Comparison of ENCODE assay signal across 15 cellular contexts in genomic region chr4:3868146-3868840, GRCh38.
A peak's percentile ranks its signal among the peaks of the same experiment; 100 is the strongest.
DNase-seq lines count a peak whose midpoint lies in the region; ATAC-seq, FAIRE-seq and TF ChIP-seq lines count a peak whose summit lies in the region.
"Had no signal": no experiment of that assay in that cellular context is flagged by ENCODE, and none has a peak within 500 bp of the region (broad histone marks: within the 10 kb centered on the region; RNA-seq: fewer than 3 reads in every experiment).

No MANE protein-coding gene starts in this region.

- POLR2A ChIA-PET in HepG2 (lab: Yijun Ruan, JAX), result interaction anchor here (1.5 kb wide), 1 partner anchor 86 kb away, joined by 3 read pairs; no protein-coding TSS in a partner anchor

- H3K4me3 ChIP-seq in DOHH2 (ENCODE audit: low read length), result no peak overlapping the region
- H3K4me3 ChIP-seq in Jurkat, Clone E6-1 (ENCODE audit: low read length), result no peak overlapping the region
- H3K4me3 ChIP-seq in adipocyte (ENCODE audit: low read length), result no peak overlapping the region
- no peak overlapping the region for H3K4me3 ChIP-seq in HepG2 (replicated peaks in 1 of 3; ENCODE audit: insufficient read depth in 1 of 3, low read depth in 2 of 3, low read length in 3 of 3)

- DNase-seq in Jurkat, Clone E6-1 (ENCODE audit: low read depth, low spot score), result peak; percentile 16
- DNase-seq in adipocyte (ENCODE audit: low read depth), result peak; percentile 34
- DNase-seq in HepG2 (ENCODE audit: low spot score), result no peak
- DNase-seq in stimulated activated CD4-positive, alpha-beta T cell treated with anti-CD3 and anti-CD28 coated beads, Interleukin-2, amount 100 ng/mL, for 24 hours, result no peak
- no peak for DNase-seq in NCI-H1105 treated with DMSO at 0.1 percent for 48 hours (lab: John Stamatoyannopoulos, UW)
- no peak for DNase-seq in NCI-H446 (lab: John Stamatoyannopoulos, UW)
- DNase-seq: cortex of kidney, NCI-H1417, NCI-H82 had no signal

- no peak for TF ChIP-seq EP300 in HepG2 (IDR thresholded peaks at IDR 0.05; ENCODE audit: low read depth in 2 of 2, low read length in 2 of 2)
- no peak for TF ChIP-seq EP300 in HepG2 (CRISPR knock-in tag; IDR thresholded peaks at IDR 0.05; ENCODE audit: borderline replicate concordance)

- H3K27me3 ChIP-seq in DOHH2 (ENCODE audit: control insufficient read depth, low read length) (no peaks in the 10 kb centered on the region), adipocyte (replicated peaks; ENCODE audit: control insufficient read depth, insufficient read depth, low read length) (peaks cover 51% of the 10 kb centered on the region), HepG2 (ENCODE audit: control insufficient read depth in 1 of 2, insufficient read depth in 2 of 2, low read length in 2 of 2) (peaks cover 3 to 55% of the 10 kb centered on the region in 2 experiments)

- intact Hi-C loops in HepG2 (cut with micrococcal nuclease; ENCODE audit: unreplicated experiment), result no loop called here

- no TSS peak for BruUV-seq in HepG2 (replicated peaks; lab: Mats Ljungman, UMichigan)

- in situ Hi-C loops in HepG2 (cut with HindIII; ENCODE audit: extremely low pct_ligation_motif_present, low pct_unique_long_range_greater_than_20kb), result no loop called here

- peak; percentile 44; the same call in 2 of the 3 replicates for ATAC-seq in HepG2
- no peak for ATAC-seq in HG03571 (IDR thresholded peaks at IDR 0.05; ENCODE audit: unreplicated experiment)
- ATAC-seq: activated naive CD4-positive, alpha-beta T cell treated with anti-CD3 and anti-CD28 coated beads, Interleukin-2, amount 50 U/mL, for 72 hours; stimulated activated effector memory CD8-positive, alpha-beta T cell treated with anti-CD3 and anti-CD28 coated beads, Interleukin-12 subunit alpha, Interleukin-12 subunit beta, amount 100 ng/mL, for 72 hours had no signal

- H3K9me2 ChIP-seq in DOHH2 (replicated peaks; ENCODE audit: control insufficient read depth, low read length), result no peaks in the 10 kb centered on the region

- H3K27ac ChIP-seq in DOHH2 (ENCODE audit: low read depth, low read length) (no peak overlapping the region), HepG2 (ENCODE audit: extremely low read length, insufficient read depth, low read length) (no peak overlapping the region)
- H3K27ac ChIP-seq: parathyroid adenoma had no signal

- no peak overlapping the region for H2AFZ ChIP-seq in HepG2 (ENCODE audit: low read length)
- H2AFZ ChIP-seq: parathyroid adenoma had no signal

- 40% methylated on average over 9 of the region's 18 CpGs for WGBS in HepG2 (ENCODE audit: low lambda C conversion rate)

- CTCF ChIA-PET in HepG2 (lab: Yijun Ruan, JAX; ENCODE audit: low intra/inter-chr PET ratio, low total read pairs), result no interaction called here

- no peaks in the 10 kb centered on the region for H3K4me1 ChIP-seq in DOHH2 (ENCODE audit: control insufficient read depth, low read length)
- H3K4me1 ChIP-seq in adipocyte (ENCODE audit: control insufficient read depth, insufficient read depth, low read length), result no peaks in the 10 kb centered on the region
- H3K4me1 ChIP-seq in HepG2 (ENCODE audit: insufficient read depth, low read length), result peaks cover 20% of the 10 kb centered on the region
- H3K4me1 ChIP-seq: Caco-2, parathyroid adenoma had no signal

- no peak for TF ChIP-seq POLR2A in HepG2 (IDR thresholded peaks at IDR 0.05; ENCODE audit: insufficient read depth in 1 of 2, low read depth in 2 of 2, low read length in 2 of 2)

- no peaks in the 10 kb centered on the region for H3F3A ChIP-seq in DOHH2 (ENCODE audit: control insufficient read depth, insufficient read depth)

- H3K79me2 ChIP-seq in DOHH2 (ENCODE audit: control insufficient read depth, low read length), result no peaks in the 10 kb centered on the region
- H3K79me2 ChIP-seq in HepG2 (ENCODE audit: insufficient read depth, low read length), result no peaks in the 10 kb centered on the region
- H3K79me2 ChIP-seq: parathyroid adenoma had no signal

- FAIRE-seq in HepG2 (lab: Jason Lieb, UNC), result no peak

- H3K36me3 ChIP-seq in DOHH2 (ENCODE audit: control insufficient read depth, low read length) (no peaks in the 10 kb centered on the region), adipocyte (ENCODE audit: control insufficient read depth, insufficient read depth, low read length, severe bottlenecking) (no peaks in the 10 kb centered on the region), HepG2 (replicated peaks in 1 of 2; ENCODE audit: control insufficient read depth in 1 of 2, insufficient read depth in 2 of 2, low read length in 2 of 2) (no peaks in the 10 kb centered on the region)

- H3K9ac ChIP-seq in adipocyte (ENCODE audit: low read length), result no peak overlapping the region
- no peak overlapping the region for H3K9ac ChIP-seq in HepG2 (ENCODE audit: insufficient read depth, low read depth, low read length)
- H3K9ac ChIP-seq: parathyroid adenoma had no signal

- no peaks in the 10 kb centered on the region for H3K9me3 ChIP-seq in DOHH2 (ENCODE audit: control insufficient read depth, insufficient read depth, low read length)
- peaks cover 4% of the 10 kb centered on the region for H3K9me3 ChIP-seq in adipocyte (ENCODE audit: control insufficient read depth, low read length)
- no peaks in the 10 kb centered on the region for H3K9me3 ChIP-seq in HepG2 (ENCODE audit: low read length)
- H3K9me3 ChIP-seq: Caco-2 had no signal

- TF ChIP-seq RAD21 in HepG2 (CRISPR knock-in tag; IDR thresholded peaks at IDR 0.05), result no peak

- no peak overlapping the region for H3K4me2 ChIP-seq in DOHH2 (ENCODE audit: low read length)
- no peak overlapping the region for H3K4me2 ChIP-seq in HepG2 (ENCODE audit: low read depth, low read length)

- TF ChIP-seq CTCF in DOHH2 (IDR thresholded peaks at IDR 0.05; ENCODE audit: low read depth, low read length, poor library complexity, severe bottlenecking), result peak; percentile 22
- TF ChIP-seq CTCF in HepG2 (CRISPR knock-in tag; IDR thresholded peaks at IDR 0.05), result no peak

- H4K20me1 ChIP-seq in DOHH2 (ENCODE audit: control insufficient read depth, insufficient read depth, low read depth, low read length) (no peaks in the 10 kb centered on the region), HepG2 (ENCODE audit: insufficient read depth, low read length) (no peaks in the 10 kb centered on the region)

TF ChIP-seq in HepG2, 621 proteins besides CTCF, POLR2A, EP300 and RAD21 (continues in another document):
- TF ChIP-seq ZNF253 (CRISPR knock-in tag; IDR thresholded peaks at IDR 0.05; ENCODE audit: borderline replicate concordance) (no peak), ATF2 (CRISPR knock-in tag; IDR thresholded peaks at IDR 0.05) (0 out of 2 replicates have a peak, but pooled peaks have one; percentile 29), SNAI1 (CRISPR knock-in tag; IDR thresholded peaks at IDR 0.05; ENCODE audit: borderline replicate concordance) (no peak), ZNF431 (CRISPR knock-in tag; IDR thresholded peaks at IDR 0.05; ENCODE audit: borderline replicate concordance, low read depth) (no peak), SOX13 (IDR thresholded peaks at IDR 0.05) (no peak), SOX13 (CRISPR knock-in tag; conservative IDR thresholded peaks at IDR 0.05 in 1 of 2, IDR thresholded peaks at IDR 0.05 in 1 of 2) (0 out of 4 replicates have a peak, but pooled peaks of 1 of the 2 experiments have one; percentile 21), ZNF10 (CRISPR knock-in tag; IDR thresholded peaks at IDR 0.05; ENCODE audit: borderline replicate concordance, low read depth) (no peak)

Comparison
In these comparisons a context has a peak if more than half of its experiments do, and no peak if none do; other contexts are left out.
1. DNase-seq: peak in Jurkat, Clone E6-1 (single experiment) and adipocyte (single experiment); none in HepG2 (single experiment), stimulated activated CD4-positive, alpha-beta T cell treated with anti-CD3 and anti-CD28 coated beads, Interleukin-2, amount 100 ng/mL, for 24 hours (0 of 2), NCI-H1105 treated with DMSO at 0.1 percent for 48 hours (single experiment) and NCI-H446 (0 of 2).